Comparison of ENCODE assay signal across 8 cellular contexts in genomic region chr14:58151701-58152568, GRCh38. TPM values are rescaled to one million over a fixed set of nuclear protein-coding genes. Genes with fewer than 3 reads are reported as not detected.
DNase-seq lines count a peak whose midpoint lies in the region; ATAC-seq and TF ChIP-seq lines count a peak whose summit lies in the region.

Gene ARMH4, minus strand, starts transcription at chr14:58152213. Its CDS starts 12,855 bp downstream, at chr14:58139358.

- peaks cover 4% of the 10 kb centered on the region for H3K27me3 Mint-ChIP-seq in chondrocyte (ENCODE audit: low read depth)

- H3K79me2 ChIP-seq in ACC112 (ENCODE audit: control insufficient read depth, insufficient read depth, low read length, unreplicated experiment) = no peaks in the 10 kb centered on the region

- TF ChIP-seq CTCF in chondrocyte (IDR thresholded peaks at IDR 0.05) (peak; percentile 57), kidney epithelial cell (IDR thresholded peaks at IDR 0.05; ENCODE audit: insufficient read depth, low read length, poor library complexity, severe bottlenecking) (no peak)

- peak within 1 kb of the TSS; percentile 84 for H2AFZ ChIP-seq in ACC112 (ENCODE audit: low read length, unreplicated experiment)

- peak; percentile 91 for DNase-seq in NCI-H2227 (lab: John Stamatoyannopoulos, UW; ENCODE audit: unreplicated experiment)
- peak; percentile 49 for DNase-seq in activated CD4-positive, alpha-beta T cell treated with anti-CD3 and anti-CD28 coated beads for 1 hour
- peak; percentile 93 for DNase-seq in chondrocyte (ENCODE audit: low spot score)
- peak; percentile 62 for DNase-seq in kidney epithelial cell (ENCODE audit: low read depth)
- DNase-seq in stimulated activated CD4-positive, alpha-beta T cell treated with anti-CD3 and anti-CD28 coated beads, Interleukin-15, amount 100 ng/mL, for 1 hour (ENCODE audit: low read depth in 1 of 2, low spot score in 1 of 2) = peak; percentile 11 to 35

- peaks cover 50% of the 10 kb centered on the region for H3K27me3 ChIP-seq in ACC112 (ENCODE audit: insufficient read depth, low read length)
- H3K27me3 ChIP-seq in kidney epithelial cell (ENCODE audit: control insufficient read depth, insufficient read depth, low read length) = no peaks in the 10 kb centered on the region

- ATAC-seq in GM18873 (IDR thresholded peaks at IDR 0.05; ENCODE audit: low FRiP score, unreplicated experiment) = peak; percentile 87
- peak; percentile 91 for ATAC-seq in HG03139 (IDR thresholded peaks at IDR 0.05; ENCODE audit: unreplicated experiment)

- peak within 1 kb of the TSS; percentile 87 for H3K4me3 ChIP-seq in ACC112 (ENCODE audit: low read depth, low read length)
- peak within 1 kb of the TSS; percentile 84 for H3K4me3 ChIP-seq in kidney epithelial cell (ENCODE audit: low read depth, low read length)

- peaks cover 18% of the 10 kb centered on the region for H3K4me1 Mint-ChIP-seq in chondrocyte (ENCODE audit: low read depth)

- H3K36me3 ChIP-seq in ACC112 (ENCODE audit: insufficient read depth, low read length) (no peaks in the 10 kb centered on the region), kidney epithelial cell (ENCODE audit: control insufficient read depth, insufficient read depth, low read length) (no peaks in the 10 kb centered on the region)

- no peaks in the 10 kb centered on the region for H3K36me3 Mint-ChIP-seq in chondrocyte (ENCODE audit: low read depth)

- peak within 1 kb of the TSS; percentile 86 for H3K4me3 Mint-ChIP-seq in chondrocyte (ENCODE audit: unreplicated experiment)

- H3K27ac ChIP-seq in ACC112 (ENCODE audit: low read depth, low read length) = no peak within 1 kb of the TSS

- peak within 1 kb of the TSS; percentile 79 for H3K27ac Mint-ChIP-seq in chondrocyte (ENCODE audit: unreplicated experiment)

- no peaks in the 10 kb centered on the region for H3K9me3 Mint-ChIP-seq in chondrocyte (ENCODE audit: low read depth)

- peaks cover 5% of the 10 kb centered on the region for H3K4me1 ChIP-seq in ACC112 (ENCODE audit: control insufficient read depth, insufficient read depth, low read length, unreplicated experiment)

RNA-seq across cellular contexts. Expression of gene ARMH4, which starts in this region (rescaled TPM):
- total RNA-seq in chondrocyte (22.7 to 30.4 TPM (median 23.3 TPM) in 3 replicates), kidney epithelial cell (4.1 and 4.2 TPM in 2 replicates)

Comparison
In these comparisons a context has a peak if more than half of its experiments do, and no peak if none do; other contexts are left out.
1. DNase-seq: peak in every context shown above with its lines; median percentile 93 in chondrocyte; 91 in NCI-H2227; 62 in kidney epithelial cell; 49 in activated CD4-positive, alpha-beta T cell treated with anti-CD3 and anti-CD28 coated beads for 1 hour; 23 in stimulated activated CD4-positive, alpha-beta T cell treated with anti-CD3 and anti-CD28 coated beads, Interleukin-15, amount 100 ng/mL, for 1 hour.